ENCODE assay signal across 1 cellular context in the genomic region with DNA sequence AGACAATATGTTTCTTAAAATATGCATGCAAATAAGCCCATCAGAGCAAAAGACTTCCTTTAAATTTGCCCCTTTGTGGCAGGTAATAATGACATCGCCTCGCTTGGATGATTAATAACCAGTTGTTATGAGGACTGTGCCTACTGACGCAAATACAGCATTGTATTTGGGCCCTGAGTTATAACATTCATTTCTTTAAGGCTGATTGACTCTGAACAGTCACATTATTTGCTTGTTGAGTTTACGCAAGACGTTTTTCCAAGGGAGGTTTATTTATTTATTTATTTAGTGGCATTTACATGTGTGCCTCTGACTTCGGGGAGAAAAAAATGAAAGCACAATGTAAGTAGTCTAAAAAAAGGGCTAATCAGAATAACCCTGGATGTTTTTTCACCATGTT.
TF ChIP-seq lines count a peak whose summit lies in the region.

No MANE protein-coding gene starts in this region.

TF ChIP-seq in GM23338, 12 proteins besides CTCF, POLR2A, EP300 and RAD21 (continued from another document):
- TF ChIP-seq, protein P1, sequence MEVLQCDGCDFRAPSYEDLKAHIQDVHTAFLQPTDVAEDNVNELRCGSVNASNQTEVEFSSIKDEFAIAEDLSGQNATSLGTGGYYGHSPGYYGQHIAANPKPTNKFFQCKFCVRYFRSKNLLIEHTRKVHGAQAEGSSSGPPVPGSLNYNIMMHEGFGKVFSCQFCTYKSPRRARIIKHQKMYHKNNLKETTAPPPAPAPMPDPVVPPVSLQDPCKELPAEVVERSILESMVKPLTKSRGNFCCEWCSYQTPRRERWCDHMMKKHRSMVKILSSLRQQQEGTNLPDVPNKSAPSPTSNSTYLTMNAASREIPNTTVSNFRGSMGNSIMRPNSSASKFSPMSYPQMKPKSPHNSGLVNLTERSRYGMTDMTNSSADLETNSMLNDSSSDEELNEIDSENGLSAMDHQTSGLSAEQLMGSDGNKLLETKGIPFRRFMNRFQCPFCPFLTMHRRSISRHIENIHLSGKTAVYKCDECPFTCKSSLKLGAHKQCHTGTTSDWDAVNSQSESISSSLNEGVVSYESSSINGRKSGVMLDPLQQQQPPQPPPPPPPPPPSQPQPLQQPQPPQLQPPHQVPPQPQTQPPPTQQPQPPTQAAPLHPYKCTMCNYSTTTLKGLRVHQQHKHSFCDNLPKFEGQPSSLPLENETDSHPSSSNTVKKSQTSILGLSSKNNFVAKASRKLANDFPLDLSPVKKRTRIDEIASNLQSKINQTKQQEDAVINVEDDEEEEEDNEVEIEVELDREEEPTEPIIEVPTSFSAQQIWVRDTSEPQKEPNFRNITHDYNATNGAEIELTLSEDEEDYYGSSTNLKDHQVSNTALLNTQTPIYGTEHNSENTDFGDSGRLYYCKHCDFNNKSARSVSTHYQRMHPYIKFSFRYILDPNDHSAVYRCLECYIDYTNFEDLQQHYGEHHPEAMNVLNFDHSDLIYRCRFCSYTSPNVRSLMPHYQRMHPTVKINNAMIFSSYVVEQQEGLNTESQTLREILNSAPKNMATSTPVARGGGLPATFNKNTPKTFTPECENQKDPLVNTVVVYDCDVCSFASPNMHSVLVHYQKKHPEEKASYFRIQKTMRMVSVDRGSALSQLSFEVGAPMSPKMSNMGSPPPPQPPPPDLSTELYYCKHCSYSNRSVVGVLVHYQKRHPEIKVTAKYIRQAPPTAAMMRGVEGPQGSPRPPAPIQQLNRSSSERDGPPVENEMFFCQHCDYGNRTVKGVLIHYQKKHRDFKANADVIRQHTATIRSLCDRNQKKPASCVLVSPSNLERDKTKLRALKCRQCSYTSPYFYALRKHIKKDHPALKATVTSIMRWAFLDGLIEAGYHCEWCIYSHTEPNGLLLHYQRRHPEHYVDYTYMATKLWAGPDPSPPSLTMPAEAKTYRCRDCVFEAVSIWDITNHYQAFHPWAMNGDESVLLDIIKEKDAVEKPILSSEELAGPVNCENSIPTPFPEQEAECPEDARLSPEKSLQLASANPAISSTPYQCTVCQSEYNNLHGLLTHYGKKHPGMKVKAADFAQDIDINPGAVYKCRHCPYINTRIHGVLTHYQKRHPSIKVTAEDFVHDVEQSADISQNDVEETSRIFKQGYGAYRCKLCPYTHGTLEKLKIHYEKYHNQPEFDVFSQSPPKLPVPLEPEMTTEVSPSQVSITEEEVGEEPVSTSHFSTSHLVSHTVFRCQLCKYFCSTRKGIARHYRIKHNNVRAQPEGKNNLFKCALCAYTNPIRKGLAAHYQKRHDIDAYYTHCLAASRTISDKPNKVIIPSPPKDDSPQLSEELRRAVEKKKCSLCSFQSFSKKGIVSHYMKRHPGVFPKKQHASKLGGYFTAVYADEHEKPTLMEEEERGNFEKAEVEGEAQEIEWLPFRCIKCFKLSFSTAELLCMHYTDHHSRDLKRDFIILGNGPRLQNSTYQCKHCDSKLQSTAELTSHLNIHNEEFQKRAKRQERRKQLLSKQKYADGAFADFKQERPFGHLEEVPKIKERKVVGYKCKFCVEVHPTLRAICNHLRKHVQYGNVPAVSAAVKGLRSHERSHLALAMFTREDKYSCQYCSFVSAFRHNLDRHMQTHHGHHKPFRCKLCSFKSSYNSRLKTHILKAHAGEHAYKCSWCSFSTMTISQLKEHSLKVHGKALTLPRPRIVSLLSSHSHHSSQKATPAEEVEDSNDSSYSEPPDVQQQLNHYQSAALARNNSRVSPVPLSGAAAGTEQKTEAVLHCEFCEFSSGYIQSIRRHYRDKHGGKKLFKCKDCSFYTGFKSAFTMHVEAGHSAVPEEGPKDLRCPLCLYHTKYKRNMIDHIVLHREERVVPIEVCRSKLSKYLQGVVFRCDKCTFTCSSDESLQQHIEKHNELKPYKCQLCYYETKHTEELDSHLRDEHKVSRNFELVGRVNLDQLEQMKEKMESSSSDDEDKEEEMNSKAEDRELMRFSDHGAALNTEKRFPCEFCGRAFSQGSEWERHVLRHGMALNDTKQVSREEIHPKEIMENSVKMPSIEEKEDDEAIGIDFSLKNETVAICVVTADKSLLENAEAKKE (CRISPR knock-in tag; IDR thresholded peaks at IDR 0.05), result no peak
- TF ChIP-seq, protein P2, sequence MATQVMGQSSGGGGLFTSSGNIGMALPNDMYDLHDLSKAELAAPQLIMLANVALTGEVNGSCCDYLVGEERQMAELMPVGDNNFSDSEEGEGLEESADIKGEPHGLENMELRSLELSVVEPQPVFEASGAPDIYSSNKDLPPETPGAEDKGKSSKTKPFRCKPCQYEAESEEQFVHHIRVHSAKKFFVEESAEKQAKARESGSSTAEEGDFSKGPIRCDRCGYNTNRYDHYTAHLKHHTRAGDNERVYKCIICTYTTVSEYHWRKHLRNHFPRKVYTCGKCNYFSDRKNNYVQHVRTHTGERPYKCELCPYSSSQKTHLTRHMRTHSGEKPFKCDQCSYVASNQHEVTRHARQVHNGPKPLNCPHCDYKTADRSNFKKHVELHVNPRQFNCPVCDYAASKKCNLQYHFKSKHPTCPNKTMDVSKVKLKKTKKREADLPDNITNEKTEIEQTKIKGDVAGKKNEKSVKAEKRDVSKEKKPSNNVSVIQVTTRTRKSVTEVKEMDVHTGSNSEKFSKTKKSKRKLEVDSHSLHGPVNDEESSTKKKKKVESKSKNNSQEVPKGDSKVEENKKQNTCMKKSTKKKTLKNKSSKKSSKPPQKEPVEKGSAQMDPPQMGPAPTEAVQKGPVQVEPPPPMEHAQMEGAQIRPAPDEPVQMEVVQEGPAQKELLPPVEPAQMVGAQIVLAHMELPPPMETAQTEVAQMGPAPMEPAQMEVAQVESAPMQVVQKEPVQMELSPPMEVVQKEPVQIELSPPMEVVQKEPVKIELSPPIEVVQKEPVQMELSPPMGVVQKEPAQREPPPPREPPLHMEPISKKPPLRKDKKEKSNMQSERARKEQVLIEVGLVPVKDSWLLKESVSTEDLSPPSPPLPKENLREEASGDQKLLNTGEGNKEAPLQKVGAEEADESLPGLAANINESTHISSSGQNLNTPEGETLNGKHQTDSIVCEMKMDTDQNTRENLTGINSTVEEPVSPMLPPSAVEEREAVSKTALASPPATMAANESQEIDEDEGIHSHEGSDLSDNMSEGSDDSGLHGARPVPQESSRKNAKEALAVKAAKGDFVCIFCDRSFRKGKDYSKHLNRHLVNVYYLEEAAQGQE (IDR thresholded peaks at IDR 0.05; ENCODE audit: unreplicated experiment), result no peak
- TF ChIP-seq JUNB (IDR thresholded peaks at IDR 0.05; ENCODE audit: unreplicated experiment) (no peak), NANOG (IDR thresholded peaks at IDR 0.05; ENCODE audit: borderline replicate concordance) (no peak), EZH2 (IDR thresholded peaks at IDR 0.05; ENCODE audit: low read depth, unreplicated experiment) (no peak)
